Comparison of ENCODE assay signal across 1 cellular context in the genomic region with DNA sequence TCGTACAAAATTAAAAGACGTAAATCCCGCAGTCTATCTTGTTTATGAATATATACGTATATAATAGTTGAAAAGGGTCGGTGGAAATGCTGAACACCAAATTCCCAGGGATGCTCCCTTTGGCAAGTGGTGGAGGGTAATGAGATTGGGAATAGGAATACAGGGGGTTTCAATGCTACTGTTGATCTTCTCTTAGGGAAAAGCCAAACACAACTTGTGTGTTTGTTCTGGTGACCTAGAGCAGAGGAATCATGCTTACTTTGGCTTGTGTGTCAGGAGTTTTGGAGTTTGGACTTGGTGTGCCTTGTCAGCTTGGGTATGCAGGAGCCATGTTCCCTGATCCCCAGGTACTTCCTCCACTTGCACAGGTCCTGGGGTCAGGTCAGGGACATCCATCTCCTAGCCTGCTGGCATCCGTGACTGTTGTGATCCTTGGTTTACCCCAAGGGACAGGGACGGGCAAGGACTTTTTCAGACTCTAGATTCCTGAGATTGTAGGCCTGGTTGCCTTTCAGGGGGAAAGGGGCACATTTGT.
A peak's percentile ranks its signal among the peaks of the same experiment; 100 is the strongest.
TF ChIP-seq lines count a peak whose summit lies in the region.

No MANE protein-coding gene starts in this region.

TF ChIP-seq in HepG2, 621 proteins besides CTCF, POLR2A, EP300 and RAD21 (continued from another document and continues in another):
- TF ChIP-seq, protein P1, sequence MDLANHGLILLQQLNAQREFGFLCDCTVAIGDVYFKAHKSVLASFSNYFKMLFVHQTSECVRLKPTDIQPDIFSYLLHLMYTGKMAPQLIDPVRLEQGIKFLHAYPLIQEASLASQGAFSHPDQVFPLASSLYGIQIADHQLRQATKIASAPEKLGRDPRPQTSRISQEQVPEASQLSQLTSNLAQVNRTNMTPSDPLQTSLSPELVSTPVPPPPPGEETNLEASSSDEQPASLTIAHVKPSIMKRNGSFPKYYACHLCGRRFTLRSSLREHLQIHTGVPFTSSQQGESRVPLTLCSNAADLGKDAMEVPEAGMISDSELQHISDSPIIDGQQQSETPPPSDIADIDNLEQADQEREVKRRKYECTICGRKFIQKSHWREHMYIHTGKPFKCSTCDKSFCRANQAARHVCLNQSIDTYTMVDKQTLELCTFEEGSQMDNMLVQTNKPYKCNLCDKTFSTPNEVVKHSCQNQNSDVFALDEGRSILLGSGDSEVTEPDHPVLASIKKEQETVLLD (CRISPR knock-in tag; IDR thresholded peaks at IDR 0.05; ENCODE audit: low read depth) = no peak
- TF ChIP-seq ZNF768 (CRISPR knock-in tag; IDR thresholded peaks at IDR 0.05) = no peak
- TF ChIP-seq, protein P2, sequence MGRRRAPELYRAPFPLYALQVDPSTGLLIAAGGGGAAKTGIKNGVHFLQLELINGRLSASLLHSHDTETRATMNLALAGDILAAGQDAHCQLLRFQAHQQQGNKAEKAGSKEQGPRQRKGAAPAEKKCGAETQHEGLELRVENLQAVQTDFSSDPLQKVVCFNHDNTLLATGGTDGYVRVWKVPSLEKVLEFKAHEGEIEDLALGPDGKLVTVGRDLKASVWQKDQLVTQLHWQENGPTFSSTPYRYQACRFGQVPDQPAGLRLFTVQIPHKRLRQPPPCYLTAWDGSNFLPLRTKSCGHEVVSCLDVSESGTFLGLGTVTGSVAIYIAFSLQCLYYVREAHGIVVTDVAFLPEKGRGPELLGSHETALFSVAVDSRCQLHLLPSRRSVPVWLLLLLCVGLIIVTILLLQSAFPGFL (CRISPR knock-in tag; IDR thresholded peaks at IDR 0.05) = no peak
- TF ChIP-seq, protein P3, sequence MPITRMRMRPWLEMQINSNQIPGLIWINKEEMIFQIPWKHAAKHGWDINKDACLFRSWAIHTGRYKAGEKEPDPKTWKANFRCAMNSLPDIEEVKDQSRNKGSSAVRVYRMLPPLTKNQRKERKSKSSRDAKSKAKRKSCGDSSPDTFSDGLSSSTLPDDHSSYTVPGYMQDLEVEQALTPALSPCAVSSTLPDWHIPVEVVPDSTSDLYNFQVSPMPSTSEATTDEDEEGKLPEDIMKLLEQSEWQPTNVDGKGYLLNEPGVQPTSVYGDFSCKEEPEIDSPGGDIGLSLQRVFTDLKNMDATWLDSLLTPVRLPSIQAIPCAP (CRISPR knock-in tag; IDR thresholded peaks at IDR 0.05; ENCODE audit: low read depth) = no peak
- TF ChIP-seq, protein P4, sequence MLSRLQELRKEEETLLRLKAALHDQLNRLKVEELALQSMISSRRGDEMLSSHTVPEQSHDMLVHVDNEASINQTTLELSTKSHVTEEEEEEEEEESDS (CRISPR knock-in tag; IDR thresholded peaks at IDR 0.05; ENCODE audit: borderline replicate concordance) = no peak
- peak; percentile 83; the same call in 1 of the 2 replicates for TF ChIP-seq EHMT2 (IDR thresholded peaks at IDR 0.05; ENCODE audit: borderline replicate concordance, low read depth, low read length)
- 0 out of 2 replicates have a peak, but pooled peaks have one; percentile 18 for TF ChIP-seq ZNF12 (CRISPR knock-in tag; IDR thresholded peaks at IDR 0.05)
- no peak for TF ChIP-seq NKX3-1 (CRISPR knock-in tag; IDR thresholded peaks at IDR 0.05)
- no peak for TF ChIP-seq ATF7-NPFF (CRISPR knock-in tag; IDR thresholded peaks at IDR 0.05; ENCODE audit: low read depth)
- no peak for TF ChIP-seq CC2D1A (CRISPR knock-in tag; IDR thresholded peaks at IDR 0.05)
- TF ChIP-seq, protein P5, sequence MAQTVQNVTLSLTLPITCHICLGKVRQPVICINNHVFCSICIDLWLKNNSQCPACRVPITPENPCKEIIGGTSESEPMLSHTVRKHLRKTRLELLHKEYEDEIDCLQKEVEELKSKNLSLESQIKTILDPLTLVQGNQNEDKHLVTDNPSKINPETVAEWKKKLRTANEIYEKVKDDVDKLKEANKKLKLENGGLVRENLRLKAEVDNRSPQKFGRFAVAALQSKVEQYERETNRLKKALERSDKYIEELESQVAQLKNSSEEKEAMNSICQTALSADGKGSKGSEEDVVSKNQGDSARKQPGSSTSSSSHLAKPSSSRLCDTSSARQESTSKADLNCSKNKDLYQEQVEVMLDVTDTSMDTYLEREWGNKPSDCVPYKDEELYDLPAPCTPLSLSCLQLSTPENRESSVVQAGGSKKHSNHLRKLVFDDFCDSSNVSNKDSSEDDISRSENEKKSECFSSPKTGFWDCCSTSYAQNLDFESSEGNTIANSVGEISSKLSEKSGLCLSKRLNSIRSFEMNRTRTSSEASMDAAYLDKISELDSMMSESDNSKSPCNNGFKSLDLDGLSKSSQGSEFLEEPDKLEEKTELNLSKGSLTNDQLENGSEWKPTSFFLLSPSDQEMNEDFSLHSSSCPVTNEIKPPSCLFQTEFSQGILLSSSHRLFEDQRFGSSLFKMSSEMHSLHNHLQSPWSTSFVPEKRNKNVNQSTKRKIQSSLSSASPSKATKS (CRISPR knock-in tag; IDR thresholded peaks at IDR 0.05) = no peak
- no peak for TF ChIP-seq ISX (CRISPR knock-in tag; conservative IDR thresholded peaks at IDR 0.05)
- TF ChIP-seq ZNF616 (CRISPR knock-in tag; IDR thresholded peaks at IDR 0.05; ENCODE audit: low read depth) = no peak
- no peak for TF ChIP-seq ZNF101 (CRISPR knock-in tag; IDR thresholded peaks at IDR 0.05; ENCODE audit: borderline replicate concordance, low read depth)
- 0 out of 2 replicates have a peak, but pooled peaks have one; percentile 31 for TF ChIP-seq ZNF629 (CRISPR knock-in tag; conservative IDR thresholded peaks at IDR 0.05)
- TF ChIP-seq, protein P6, sequence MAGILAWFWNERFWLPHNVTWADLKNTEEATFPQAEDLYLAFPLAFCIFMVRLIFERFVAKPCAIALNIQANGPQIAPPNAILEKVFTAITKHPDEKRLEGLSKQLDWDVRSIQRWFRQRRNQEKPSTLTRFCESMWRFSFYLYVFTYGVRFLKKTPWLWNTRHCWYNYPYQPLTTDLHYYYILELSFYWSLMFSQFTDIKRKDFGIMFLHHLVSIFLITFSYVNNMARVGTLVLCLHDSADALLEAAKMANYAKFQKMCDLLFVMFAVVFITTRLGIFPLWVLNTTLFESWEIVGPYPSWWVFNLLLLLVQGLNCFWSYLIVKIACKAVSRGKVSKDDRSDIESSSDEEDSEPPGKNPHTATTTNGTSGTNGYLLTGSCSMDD (CRISPR knock-in tag; IDR thresholded peaks at IDR 0.05) = no peak
- no peak for TF ChIP-seq KDM5B (CRISPR knock-in tag; IDR thresholded peaks at IDR 0.05; ENCODE audit: borderline replicate concordance)
- TF ChIP-seq ZNF850 (CRISPR knock-in tag; conservative IDR thresholded peaks at IDR 0.05) = no peak
- TF ChIP-seq, protein P7, sequence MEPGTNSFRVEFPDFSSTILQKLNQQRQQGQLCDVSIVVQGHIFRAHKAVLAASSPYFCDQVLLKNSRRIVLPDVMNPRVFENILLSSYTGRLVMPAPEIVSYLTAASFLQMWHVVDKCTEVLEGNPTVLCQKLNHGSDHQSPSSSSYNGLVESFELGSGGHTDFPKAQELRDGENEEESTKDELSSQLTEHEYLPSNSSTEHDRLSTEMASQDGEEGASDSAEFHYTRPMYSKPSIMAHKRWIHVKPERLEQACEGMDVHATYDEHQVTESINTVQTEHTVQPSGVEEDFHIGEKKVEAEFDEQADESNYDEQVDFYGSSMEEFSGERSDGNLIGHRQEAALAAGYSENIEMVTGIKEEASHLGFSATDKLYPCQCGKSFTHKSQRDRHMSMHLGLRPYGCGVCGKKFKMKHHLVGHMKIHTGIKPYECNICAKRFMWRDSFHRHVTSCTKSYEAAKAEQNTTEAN (CRISPR knock-in tag; conservative IDR thresholded peaks at IDR 0.05) = peak; percentile 80
- TF ChIP-seq HMG20A (CRISPR knock-in tag; IDR thresholded peaks at IDR 0.05; ENCODE audit: borderline replicate concordance) = peak; percentile 60; the same call in 1 of the 2 replicates
- no peak for TF ChIP-seq ZNF7 (CRISPR knock-in tag; IDR thresholded peaks at IDR 0.05)
- no peak for TF ChIP-seq ZFP90 (CRISPR knock-in tag; IDR thresholded peaks at IDR 0.05; ENCODE audit: borderline replicate concordance)
- TF ChIP-seq HHEX (CRISPR knock-in tag; IDR thresholded peaks at IDR 0.05) = peak; percentile 49; the same call in 1 of the 2 replicates
- TF ChIP-seq, protein P8, sequence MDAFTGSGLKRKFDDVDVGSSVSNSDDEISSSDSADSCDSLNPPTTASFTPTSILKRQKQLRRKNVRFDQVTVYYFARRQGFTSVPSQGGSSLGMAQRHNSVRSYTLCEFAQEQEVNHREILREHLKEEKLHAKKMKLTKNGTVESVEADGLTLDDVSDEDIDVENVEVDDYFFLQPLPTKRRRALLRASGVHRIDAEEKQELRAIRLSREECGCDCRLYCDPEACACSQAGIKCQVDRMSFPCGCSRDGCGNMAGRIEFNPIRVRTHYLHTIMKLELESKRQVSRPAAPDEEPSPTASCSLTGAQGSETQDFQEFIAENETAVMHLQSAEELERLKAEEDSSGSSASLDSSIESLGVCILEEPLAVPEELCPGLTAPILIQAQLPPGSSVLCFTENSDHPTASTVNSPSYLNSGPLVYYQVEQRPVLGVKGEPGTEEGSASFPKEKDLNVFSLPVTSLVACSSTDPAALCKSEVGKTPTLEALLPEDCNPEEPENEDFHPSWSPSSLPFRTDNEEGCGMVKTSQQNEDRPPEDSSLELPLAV (CRISPR knock-in tag; conservative IDR thresholded peaks at IDR 0.05; ENCODE audit: low read depth) = no peak
- TF ChIP-seq, protein P9, sequence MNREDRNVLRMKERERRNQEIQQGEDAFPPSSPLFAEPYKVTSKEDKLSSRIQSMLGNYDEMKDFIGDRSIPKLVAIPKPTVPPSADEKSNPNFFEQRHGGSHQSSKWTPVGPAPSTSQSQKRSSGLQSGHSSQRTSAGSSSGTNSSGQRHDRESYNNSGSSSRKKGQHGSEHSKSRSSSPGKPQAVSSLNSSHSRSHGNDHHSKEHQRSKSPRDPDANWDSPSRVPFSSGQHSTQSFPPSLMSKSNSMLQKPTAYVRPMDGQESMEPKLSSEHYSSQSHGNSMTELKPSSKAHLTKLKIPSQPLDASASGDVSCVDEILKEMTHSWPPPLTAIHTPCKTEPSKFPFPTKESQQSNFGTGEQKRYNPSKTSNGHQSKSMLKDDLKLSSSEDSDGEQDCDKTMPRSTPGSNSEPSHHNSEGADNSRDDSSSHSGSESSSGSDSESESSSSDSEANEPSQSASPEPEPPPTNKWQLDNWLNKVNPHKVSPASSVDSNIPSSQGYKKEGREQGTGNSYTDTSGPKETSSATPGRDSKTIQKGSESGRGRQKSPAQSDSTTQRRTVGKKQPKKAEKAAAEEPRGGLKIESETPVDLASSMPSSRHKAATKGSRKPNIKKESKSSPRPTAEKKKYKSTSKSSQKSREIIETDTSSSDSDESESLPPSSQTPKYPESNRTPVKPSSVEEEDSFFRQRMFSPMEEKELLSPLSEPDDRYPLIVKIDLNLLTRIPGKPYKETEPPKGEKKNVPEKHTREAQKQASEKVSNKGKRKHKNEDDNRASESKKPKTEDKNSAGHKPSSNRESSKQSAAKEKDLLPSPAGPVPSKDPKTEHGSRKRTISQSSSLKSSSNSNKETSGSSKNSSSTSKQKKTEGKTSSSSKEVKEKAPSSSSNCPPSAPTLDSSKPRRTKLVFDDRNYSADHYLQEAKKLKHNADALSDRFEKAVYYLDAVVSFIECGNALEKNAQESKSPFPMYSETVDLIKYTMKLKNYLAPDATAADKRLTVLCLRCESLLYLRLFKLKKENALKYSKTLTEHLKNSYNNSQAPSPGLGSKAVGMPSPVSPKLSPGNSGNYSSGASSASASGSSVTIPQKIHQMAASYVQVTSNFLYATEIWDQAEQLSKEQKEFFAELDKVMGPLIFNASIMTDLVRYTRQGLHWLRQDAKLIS (CRISPR knock-in tag; IDR thresholded peaks at IDR 0.05) = no peak
- no peak for TF ChIP-seq ZSCAN30 (CRISPR knock-in tag; IDR thresholded peaks at IDR 0.05)
- TF ChIP-seq, protein P10, sequence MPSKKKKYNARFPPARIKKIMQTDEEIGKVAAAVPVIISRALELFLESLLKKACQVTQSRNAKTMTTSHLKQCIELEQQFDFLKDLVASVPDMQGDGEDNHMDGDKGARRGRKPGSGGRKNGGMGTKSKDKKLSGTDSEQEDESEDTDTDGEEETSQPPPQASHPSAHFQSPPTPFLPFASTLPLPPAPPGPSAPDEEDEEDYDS (CRISPR knock-in tag; IDR thresholded peaks at IDR 0.05) = no peak
- no peak for TF ChIP-seq ZSCAN22 (CRISPR knock-in tag; IDR thresholded peaks at IDR 0.05)
- no peak for TF ChIP-seq TMF1 (CRISPR knock-in tag; IDR thresholded peaks at IDR 0.05; ENCODE audit: low read depth)
- no peak for TF ChIP-seq MIER3 (CRISPR knock-in tag; IDR thresholded peaks at IDR 0.05; ENCODE audit: borderline replicate concordance)
- TF ChIP-seq KAT2B (IDR thresholded peaks at IDR 0.05; ENCODE audit: borderline replicate concordance, low read depth, low read length) = no peak
- TF ChIP-seq ZMYM2 (CRISPR knock-in tag; IDR thresholded peaks at IDR 0.05) = peak; percentile 82; the same call in 1 of the 2 replicates
- TF ChIP-seq, protein P11, sequence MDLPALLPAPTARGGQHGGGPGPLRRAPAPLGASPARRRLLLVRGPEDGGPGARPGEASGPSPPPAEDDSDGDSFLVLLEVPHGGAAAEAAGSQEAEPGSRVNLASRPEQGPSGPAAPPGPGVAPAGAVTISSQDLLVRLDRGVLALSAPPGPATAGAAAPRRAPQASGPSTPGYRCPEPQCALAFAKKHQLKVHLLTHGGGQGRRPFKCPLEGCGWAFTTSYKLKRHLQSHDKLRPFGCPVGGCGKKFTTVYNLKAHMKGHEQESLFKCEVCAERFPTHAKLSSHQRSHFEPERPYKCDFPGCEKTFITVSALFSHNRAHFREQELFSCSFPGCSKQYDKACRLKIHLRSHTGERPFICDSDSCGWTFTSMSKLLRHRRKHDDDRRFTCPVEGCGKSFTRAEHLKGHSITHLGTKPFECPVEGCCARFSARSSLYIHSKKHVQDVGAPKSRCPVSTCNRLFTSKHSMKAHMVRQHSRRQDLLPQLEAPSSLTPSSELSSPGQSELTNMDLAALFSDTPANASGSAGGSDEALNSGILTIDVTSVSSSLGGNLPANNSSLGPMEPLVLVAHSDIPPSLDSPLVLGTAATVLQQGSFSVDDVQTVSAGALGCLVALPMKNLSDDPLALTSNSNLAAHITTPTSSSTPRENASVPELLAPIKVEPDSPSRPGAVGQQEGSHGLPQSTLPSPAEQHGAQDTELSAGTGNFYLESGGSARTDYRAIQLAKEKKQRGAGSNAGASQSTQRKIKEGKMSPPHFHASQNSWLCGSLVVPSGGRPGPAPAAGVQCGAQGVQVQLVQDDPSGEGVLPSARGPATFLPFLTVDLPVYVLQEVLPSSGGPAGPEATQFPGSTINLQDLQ (CRISPR knock-in tag; IDR thresholded peaks at IDR 0.05) = no peak
- no peak for TF ChIP-seq ARHGAP35 (CRISPR knock-in tag; IDR thresholded peaks at IDR 0.05; ENCODE audit: borderline replicate concordance)
- 0 out of 2 replicates have a peak, but pooled peaks have one; percentile 52 for TF ChIP-seq MIXL1 (CRISPR knock-in tag; IDR thresholded peaks at IDR 0.05)
- TF ChIP-seq CBX1 (IDR thresholded peaks at IDR 0.05; ENCODE audit: low read depth) = peak; percentile 23
- TF ChIP-seq TBP (CRISPR knock-in tag; IDR thresholded peaks at IDR 0.05) = no peak
- no peak for TF ChIP-seq ZIK1 (CRISPR knock-in tag; IDR thresholded peaks at IDR 0.05; ENCODE audit: borderline replicate concordance, low read depth)
- TF ChIP-seq RBM39 (IDR thresholded peaks at IDR 0.05; ENCODE audit: low read depth, low read length, poor library complexity, severe bottlenecking) = no peak
- TF ChIP-seq ZNF563 (CRISPR knock-in tag; IDR thresholded peaks at IDR 0.05) = no peak
- TF ChIP-seq ZNF333 (CRISPR knock-in tag; IDR thresholded peaks at IDR 0.05; ENCODE audit: borderline replicate concordance) = no peak
- no peak for TF ChIP-seq GFI1 (CRISPR knock-in tag; IDR thresholded peaks at IDR 0.05; ENCODE audit: borderline replicate concordance)
- no peak for TF ChIP-seq CCAR2 (optimal IDR thresholded peaks at IDR 0.05; ENCODE audit: low read depth, low read length)
- no peak for TF ChIP-seq ATAD3A (CRISPR knock-in tag; IDR thresholded peaks at IDR 0.05)
- TF ChIP-seq NFKBIZ (CRISPR knock-in tag; IDR thresholded peaks at IDR 0.05) = no peak
- no peak for TF ChIP-seq ZNF468 (CRISPR knock-in tag; IDR thresholded peaks at IDR 0.05)
- peak; percentile 79; the same call in 1 of the 2 replicates for TF ChIP-seq FOXO1 (CRISPR knock-in tag; IDR thresholded peaks at IDR 0.05)
- TF ChIP-seq TAF1 (CRISPR knock-in tag; IDR thresholded peaks at IDR 0.05) = no peak
- TF ChIP-seq KLF12 (CRISPR knock-in tag; IDR thresholded peaks at IDR 0.05; ENCODE audit: borderline replicate concordance) = no peak
